ENCODE assay signal across 27 cellular contexts in genomic region chr19:27679399-27679798, GRCh38.
"Had no signal": no experiment of that assay in that cellular context is flagged by ENCODE, and none has a peak within 500 bp of the region (broad histone marks: within the 10 kb centered on the region; RNA-seq: fewer than 3 reads in every experiment).

No MANE protein-coding gene starts in this region.

- ATAC-seq: activated CD4-positive, alpha-beta T cell treated with anti-CD3 and anti-CD28 coated beads for 36 hours; activated CD8-positive, alpha-beta memory T cell treated with anti-CD3 and anti-CD28 coated beads, Interleukin-2, amount 10 ng/mL, durations not matched to agents 7 days and 5 days; activated CD8-positive, alpha-beta T cell treated with anti-CD3 and anti-CD28 coated beads for 36 hours; activated T-cell treated with anti-CD3 and anti-CD28 coated beads, Interleukin-2, amount 50 U/mL, for 72 hours; esophagus mucosa; foreskin keratinocyte; gastrocnemius medialis; heart left ventricle had no signal

- DNase-seq: activated CD4-positive, alpha-beta T cell treated with anti-CD3 and anti-CD28 coated beads for 36 hours; activated CD4-positive, alpha-beta T cell treated with anti-CD3 and anti-CD28 coated beads, Interleukin-2, amount 50 U/mL, for 1 hour; activated CD4-positive, alpha-beta T cell treated with anti-CD3 and anti-CD28 coated beads, Interleukin-2, amount 50 U/mL, for 48 hours; activated CD4-positive, CD25-positive, alpha-beta regulatory T cell; activated CD4-positive, CD25-positive, alpha-beta regulatory T cell treated with anti-CD3 and anti-CD28 coated beads, Interleukin-2, amount 50 U/mL, for 72 hours; activated CD8-positive, alpha-beta memory T cell treated with anti-CD3 and anti-CD28 coated beads, Interleukin-2, amount 10 ng/mL, durations not matched to agents 7 days and 5 days; activated CD8-positive, alpha-beta memory T cell treated with anti-CD3 and anti-CD28 coated beads, Interleukin-2, amount 50 U/mL, for 48 hours; activated CD8-positive, alpha-beta T cell treated with anti-CD3 and anti-CD28 coated beads for 36 hours; activated gamma-delta T cell; activated naive CD4-positive, alpha-beta T cell treated with anti-CD3 and anti-CD28 coated beads, Interleukin-2, amount 50 U/mL, for 16 hours; activated naive CD4-positive, alpha-beta T cell treated with Interleukin-2 at 50 U/mL for 16 hours; activated T-cell treated with anti-CD3 and anti-CD28 coated beads for 4 hours; activated T-cell treated with anti-CD3 and anti-CD28 coated beads, Interleukin-2, amount 50 U/mL, for 24 hours; activated T-cell treated with anti-CD3 and anti-CD28 coated beads, Interleukin-2, amount 50 U/mL, for 72 hours; amniotic stem cell; anterior cingulate cortex; brain microvascular endothelial cell; effector memory CD4-positive, alpha-beta T cell; foreskin keratinocyte; gastrocnemius medialis; glutamatergic neuron; heart left ventricle; T-helper 2 cell had no signal

- H3K27ac Mint-ChIP-seq: activated CD4-positive, alpha-beta T cell treated with anti-CD3 and anti-CD28 coated beads for 36 hours; activated CD8-positive, alpha-beta memory T cell treated with anti-CD3 and anti-CD28 coated beads, Interleukin-2, amount 10 ng/mL, durations not matched to agents 7 days and 5 days; activated CD8-positive, alpha-beta T cell treated with anti-CD3 and anti-CD28 coated beads for 36 hours; activated naive CD8-positive, alpha-beta T cell; activated T-cell treated with anti-CD3 and anti-CD28 coated beads, Interleukin-2, amount 50 U/mL, for 24 hours; activated T-cell treated with anti-CD3 and anti-CD28 coated beads, Interleukin-2, amount 50 U/mL, for 72 hours; endodermal cell had no signal

- H3K4me1 ChIP-seq: foreskin keratinocyte had no signal

- H3K9me3 ChIP-seq: gastrocnemius medialis had no signal

- H3K4me1 Mint-ChIP-seq: activated CD4-positive, alpha-beta T cell treated with anti-CD3 and anti-CD28 coated beads for 36 hours; activated CD8-positive, alpha-beta memory T cell treated with anti-CD3 and anti-CD28 coated beads, Interleukin-2, amount 10 ng/mL, durations not matched to agents 7 days and 5 days; central memory CD8-positive, alpha-beta T cell; endodermal cell had no signal

- H3K4me3 ChIP-seq: gastrocnemius medialis, heart left ventricle had no signal

- H3K27ac ChIP-seq: brain microvascular endothelial cell, foreskin keratinocyte, gastrocnemius medialis, heart left ventricle had no signal

- H3K36me3 Mint-ChIP-seq: activated CD8-positive, alpha-beta memory T cell treated with anti-CD3 and anti-CD28 coated beads, Interleukin-2, amount 10 ng/mL, durations not matched to agents 7 days and 5 days; activated naive CD8-positive, alpha-beta T cell had no signal

- H3K27me3 Mint-ChIP-seq: activated CD4-positive, alpha-beta T cell treated with anti-CD3 and anti-CD28 coated beads for 36 hours; activated CD8-positive, alpha-beta memory T cell treated with anti-CD3 and anti-CD28 coated beads, Interleukin-2, amount 10 ng/mL, durations not matched to agents 7 days and 5 days; activated CD8-positive, alpha-beta T cell treated with anti-CD3 and anti-CD28 coated beads for 36 hours; activated naive CD8-positive, alpha-beta T cell; activated T-cell treated with anti-CD3 and anti-CD28 coated beads, Interleukin-2, amount 50 U/mL, for 24 hours; central memory CD8-positive, alpha-beta T cell had no signal

- H3K4me3 Mint-ChIP-seq: activated CD4-positive, alpha-beta T cell treated with anti-CD3 and anti-CD28 coated beads for 36 hours; activated CD8-positive, alpha-beta memory T cell treated with anti-CD3 and anti-CD28 coated beads, Interleukin-2, amount 10 ng/mL, durations not matched to agents 7 days and 5 days; activated CD8-positive, alpha-beta T cell treated with anti-CD3 and anti-CD28 coated beads for 36 hours; activated naive CD8-positive, alpha-beta T cell; activated T-cell treated with anti-CD3 and anti-CD28 coated beads, Interleukin-2, amount 50 U/mL, for 24 hours; activated T-cell treated with anti-CD3 and anti-CD28 coated beads, Interleukin-2, amount 50 U/mL, for 72 hours; central memory CD8-positive, alpha-beta T cell; endodermal cell had no signal

- H3K27me3 ChIP-seq: brain microvascular endothelial cell, foreskin keratinocyte, gastrocnemius medialis, heart left ventricle had no signal

- H3K36me3 ChIP-seq: brain microvascular endothelial cell, gastrocnemius medialis, heart left ventricle had no signal
